14 cellular contexts compared by ENCODE assay signal in genomic region chr6:34115396-34116314, GRCh38. TPM values are rescaled to one million over a fixed set of nuclear protein-coding genes. Genes with fewer than 3 reads are reported as not detected.
DNase-seq lines count a peak whose midpoint lies in the region; ATAC-seq and TF ChIP-seq lines count a peak whose summit lies in the region.
"Had no signal": no experiment of that assay in that cellular context is flagged by ENCODE, and none has a peak within 500 bp of the region (broad histone marks: within the 10 kb centered on the region; RNA-seq: fewer than 3 reads in every experiment).

No MANE protein-coding gene starts in this region.

- no peak for TF ChIP-seq EP300 in tibial nerve (IDR thresholded peaks at IDR 0.05)

- WGBS in tibial nerve, 2 donors = 61% methylated on average over 23 of the region's 23 CpGs
- WGBS in esophagus squamous epithelium, 2 donors = 60 to 68% methylated on average over 20 to 21 of the region's 23 CpGs

- TF ChIP-seq CTCF in tibial nerve (IDR thresholded peaks at IDR 0.05) (no peak), esophagus squamous epithelium (IDR thresholded peaks at IDR 0.05) (no peak)

- H3K27ac ChIP-seq in tibial nerve = no peak overlapping the region
- H3K27ac ChIP-seq in esophagus squamous epithelium = no peak overlapping the region
- H3K27ac ChIP-seq: thoracic aorta had no signal

- no peak overlapping the region for H3K4me3 ChIP-seq in tibial nerve
- no peak overlapping the region for H3K4me3 ChIP-seq in esophagus squamous epithelium
- H3K4me3 ChIP-seq: thoracic aorta had no signal

- H3K36me3 ChIP-seq in tibial nerve (no peaks in the 10 kb centered on the region), esophagus squamous epithelium (no peaks in the 10 kb centered on the region)
- H3K36me3 ChIP-seq: thoracic aorta had no signal

- no peak overlapping the region for H3K27ac Mint-ChIP-seq in stimulated activated naive CD8-positive, alpha-beta T cell treated with anti-CD3 and anti-CD28 coated beads, Interleukin-15, amount 100 ng/mL, for 72 hours
- H3K27ac Mint-ChIP-seq: CD8-positive, alpha-beta memory T cell; immature natural killer cell had no signal

- intact Hi-C loops in Right ventricle myocardium superior (cut with DNase I) = no loop called here
- intact Hi-C loops in esophagus squamous epithelium (cut with DNase I) = no loop called here

- H3K9me3 ChIP-seq in tibial nerve = no peaks in the 10 kb centered on the region
- no peaks in the 10 kb centered on the region for H3K9me3 ChIP-seq in esophagus squamous epithelium
- H3K9me3 ChIP-seq: thoracic aorta had no signal

- H3K27me3 ChIP-seq in tibial nerve (peaks cover 0 to 25% of the 10 kb centered on the region in 2 donors), esophagus squamous epithelium (peaks cover 0 to 78% (median 0%) of the 10 kb centered on the region in 4 donors)

- DNase-seq in stimulated activated naive CD8-positive, alpha-beta T cell treated with anti-CD3 and anti-CD28 coated beads, Interleukin-15, Interleukin-2, amounts not matched to agents 100 U/mL and 50 U/mL, for 24 hours = peak; percentile 29
- DNase-seq in stimulated activated naive CD8-positive, alpha-beta T cell treated with anti-CD3 and anti-CD28 coated beads, Interleukin-15, amount 100 ng/mL, for 72 hours = no peak
- DNase-seq in UCSD-AML1 (lab: John Stamatoyannopoulos, UW; ENCODE audit: unreplicated experiment) (peak; percentile 23), hepatic stellate cell (ENCODE audit: low spot score) (peak; percentile 42), tibial nerve (ENCODE audit: low spot score in 2 of 2) (no peak), Right ventricle myocardium superior (no peak), esophagus squamous epithelium (lab: John Stamatoyannopoulos, UW) (no peak)
- DNase-seq: NCI-H2081, T1000 had no signal

- H3K4me1 ChIP-seq in tibial nerve = no peaks in the 10 kb centered on the region
- no peaks in the 10 kb centered on the region for H3K4me1 ChIP-seq in esophagus squamous epithelium

- no peak overlapping the region for H3K4me3 Mint-ChIP-seq in stimulated activated naive CD8-positive, alpha-beta T cell treated with anti-CD3 and anti-CD28 coated beads, Interleukin-15, amount 100 ng/mL, for 72 hours
- H3K4me3 Mint-ChIP-seq: CD8-positive, alpha-beta memory T cell; immature natural killer cell had no signal

- peaks cover under 1% of the 10 kb centered on the region for H3K4me1 Mint-ChIP-seq in stimulated activated naive CD8-positive, alpha-beta T cell treated with anti-CD3 and anti-CD28 coated beads, Interleukin-15, amount 100 ng/mL, for 72 hours
- H3K4me1 Mint-ChIP-seq: CD8-positive, alpha-beta memory T cell; immature natural killer cell had no signal

- no peaks in the 10 kb centered on the region for H3K9me3 Mint-ChIP-seq in stimulated activated naive CD8-positive, alpha-beta T cell treated with anti-CD3 and anti-CD28 coated beads, Interleukin-15, amount 100 ng/mL, for 72 hours

- no peak for ATAC-seq in stimulated activated naive CD8-positive, alpha-beta T cell treated with anti-CD3 and anti-CD28 coated beads, Interleukin-15, Interleukin-2, amounts not matched to agents 100 U/mL and 50 U/mL, for 24 hours
- ATAC-seq in stimulated activated naive CD8-positive, alpha-beta T cell treated with anti-CD3 and anti-CD28 coated beads, Interleukin-15, amount 100 ng/mL, for 72 hours = no peak
- ATAC-seq in Right ventricle myocardium superior (ENCODE audit: poor library complexity) (no peak), GM19023 (IDR thresholded peaks at IDR 0.05; ENCODE audit: unreplicated experiment) (no peak)

- H3K27me3 Mint-ChIP-seq in stimulated activated naive CD8-positive, alpha-beta T cell treated with anti-CD3 and anti-CD28 coated beads, Interleukin-15, amount 100 ng/mL, for 72 hours = peaks cover 60% of the 10 kb centered on the region

- TF ChIP-seq POLR2A in tibial nerve (IDR thresholded peaks at IDR 0.05) (no peak), esophagus squamous epithelium (IDR thresholded peaks at IDR 0.05) (no peak)

RNA-seq across cellular contexts. Expression of gene GRM4, which starts 30.2 kb away (rescaled TPM):
- total RNA-seq in tibial nerve = not detected
- total RNA-seq in Right ventricle myocardium superior = not detected
- not detected for total RNA-seq in esophagus squamous epithelium
- total RNA-seq: bronchial epithelial cell; CD8-positive, alpha-beta memory T cell; thoracic aorta had no signal

Comparison
In these comparisons a context has a peak if more than half of its experiments do, and no peak if none do; other contexts are left out.
1. DNase-seq: peak in stimulated activated naive CD8-positive, alpha-beta T cell treated with anti-CD3 and anti-CD28 coated beads, Interleukin-15, Interleukin-2, amounts not matched to agents 100 U/mL and 50 U/mL, for 24 hours (single experiment), UCSD-AML1 (single experiment) and hepatic stellate cell (single experiment); none in stimulated activated naive CD8-positive, alpha-beta T cell treated with anti-CD3 and anti-CD28 coated beads, Interleukin-15, amount 100 ng/mL, for 72 hours (0 of 2), tibial nerve (0 of 2), Right ventricle myocardium superior (single experiment) and esophagus squamous epithelium (single experiment).